In the genomic region with DNA sequence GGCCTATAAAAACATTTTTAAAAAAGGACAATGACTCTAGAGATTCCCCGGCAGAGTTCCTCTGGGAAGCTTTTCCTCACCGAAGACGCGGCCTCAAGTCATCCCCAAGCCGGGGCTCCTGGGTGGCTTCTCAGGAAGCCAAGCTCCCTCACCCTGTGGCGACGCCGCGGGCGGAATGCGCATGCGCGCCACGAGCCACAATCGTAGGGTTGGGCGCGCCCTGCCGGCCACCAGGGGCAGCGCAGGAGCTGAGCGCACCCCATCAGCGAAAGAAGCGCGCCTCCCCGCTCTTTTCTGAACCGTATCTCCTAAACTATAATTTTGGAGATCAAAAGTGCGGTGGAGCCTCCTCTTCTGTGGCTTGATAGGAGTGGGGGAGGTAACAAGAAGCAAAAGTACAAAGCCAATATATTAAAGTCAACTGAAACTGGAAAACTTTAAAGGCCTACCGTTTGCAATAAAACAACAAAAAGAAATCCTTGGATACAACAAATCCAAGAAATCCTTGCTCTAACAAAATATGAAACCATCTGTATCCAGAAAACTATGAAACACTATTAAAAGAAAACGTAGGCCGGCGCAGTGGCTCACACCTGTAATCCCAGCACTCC, we compare ENCODE assay signal across 8 cellular contexts. TPM values are rescaled to one million over a fixed set of nuclear protein-coding genes. Genes with fewer than 3 reads are reported as not detected.
DNase-seq lines count a peak whose midpoint lies in the region; ATAC-seq and TF ChIP-seq lines count a peak whose summit lies in the region.

No MANE protein-coding gene starts in this region.

- intact Hi-C loops in posterior cingulate gyrus (cut with DNase I) = no loop called here

- no peaks in the 10 kb centered on the region for H3K79me2 ChIP-seq in ACC112 (ENCODE audit: control insufficient read depth, insufficient read depth, low read length, unreplicated experiment)

- peaks cover 4% of the 10 kb centered on the region for H3K4me1 Mint-ChIP-seq in type B pancreatic cell (ENCODE audit: unreplicated experiment)

- H3K27ac Mint-ChIP-seq in type B pancreatic cell = no peak overlapping the region

- no peak overlapping the region for H3K4me3 Mint-ChIP-seq in type B pancreatic cell

- DNase-seq in NB4 (ENCODE audit: low read depth) (no peak), globus pallidus (ENCODE audit: low spot score) (peak; percentile 40), posterior cingulate gyrus (peak; percentile 49 to 96 (median 72)), type B pancreatic cell (ENCODE audit: extremely low spot score, unreplicated experiment) (peak; percentile 74), foreskin melanocyte (no peak)
- peak; percentile 82 for DNase-seq in activated effector memory CD4-positive, alpha-beta T cell treated with Interleukin-2 at 50 U/mL for 16 hours

- no peak for ATAC-seq in GM21528 (IDR thresholded peaks at IDR 0.05; ENCODE audit: low FRiP score, unreplicated experiment)

- peaks cover 3% of the 10 kb centered on the region for H3K4me1 ChIP-seq in ACC112 (ENCODE audit: control insufficient read depth, insufficient read depth, low read length, unreplicated experiment)

- peaks cover 23% of the 10 kb centered on the region for H3K27me3 Mint-ChIP-seq in type B pancreatic cell

- H3K27ac ChIP-seq in ACC112 (ENCODE audit: low read depth, low read length) = no peak overlapping the region

- TF ChIP-seq POLR2A in NB4 (IDR thresholded peaks at IDR 0.05; ENCODE audit: extremely low read depth, insufficient read length) = no peak

- no peak overlapping the region for H3K4me3 ChIP-seq in ACC112 (ENCODE audit: low read depth, low read length)
- H3K4me3 ChIP-seq in NB4 (ENCODE audit: low read depth, low read length) = no peak overlapping the region

- peaks cover 4% of the 10 kb centered on the region for H3K36me3 Mint-ChIP-seq in type B pancreatic cell

- H3K9me3 Mint-ChIP-seq in type B pancreatic cell = peaks cover 4% of the 10 kb centered on the region

- peak; percentile 6 for TF ChIP-seq CTCF in NB4 (IDR thresholded peaks at IDR 0.05; ENCODE audit: low read depth, low read length)
- peak; percentile 75 for TF ChIP-seq CTCF in type B pancreatic cell (conservative IDR thresholded peaks at IDR 0.05)

- H3K36me3 ChIP-seq in ACC112 (ENCODE audit: insufficient read depth, low read length) = no peaks in the 10 kb centered on the region

- H3K27me3 ChIP-seq in ACC112 (ENCODE audit: insufficient read depth, low read length) = no peaks in the 10 kb centered on the region

- H2AFZ ChIP-seq in ACC112 (ENCODE audit: low read length, unreplicated experiment) = peak overlapping the region; percentile 3

RNA-seq across cellular contexts. Expression of a gene that starts 17.4 kb away (rescaled TPM):
- 37.1 and 43.7 TPM in 2 replicates for total RNA-seq in type B pancreatic cell (ENCODE audit: low replicate concordance)

RNA-seq across cellular contexts. Expression of a gene that starts 51.3 kb away (rescaled TPM):
- total RNA-seq in type B pancreatic cell (ENCODE audit: low replicate concordance) = 18.3 and 20.6 TPM in 2 replicates

Comparison
In these comparisons a context has a peak if more than half of its experiments do, and no peak if none do; other contexts are left out.
1. DNase-seq: peak in activated effector memory CD4-positive, alpha-beta T cell treated with Interleukin-2 at 50 U/mL for 16 hours (single experiment), globus pallidus (single experiment), posterior cingulate gyrus (10 of 10) and type B pancreatic cell (single experiment); none in NB4 (single experiment) and foreskin melanocyte (single experiment).